Comparison of ENCODE assay signal across 27 cellular contexts in genomic region chr15:52421029-52421428, GRCh38.
A peak's percentile ranks its signal among the peaks of the same experiment; 100 is the strongest.
DNase-seq lines count a peak whose midpoint lies in the region; ATAC-seq, FAIRE-seq and TF ChIP-seq lines count a peak whose summit lies in the region.
"Had no signal": no experiment of that assay in that cellular context is flagged by ENCODE, and none has a peak within 500 bp of the region (broad histone marks: within the 10 kb centered on the region; RNA-seq: fewer than 3 reads in every experiment).

No MANE protein-coding gene starts in this region.

- H3K9me2 ChIP-seq in PC-3 (replicated peaks; ENCODE audit: low read length): no peaks in the 10 kb centered on the region

- peak; percentile 78 for ATAC-seq in GM18502 (IDR thresholded peaks at IDR 0.05; ENCODE audit: poor library complexity, unreplicated experiment)
- ATAC-seq in GM21786 (IDR thresholded peaks at IDR 0.05; ENCODE audit: unreplicated experiment): peak; percentile 68
- peak; percentile 53 for ATAC-seq in HG03342 (IDR thresholded peaks at IDR 0.05; ENCODE audit: unreplicated experiment)
- ATAC-seq in GM12878: peak; percentile 93
- no peak for ATAC-seq in PC-3
- no peak for ATAC-seq in GM21423 (IDR thresholded peaks at IDR 0.05; ENCODE audit: unreplicated experiment)
- no peak for ATAC-seq in GM18870 (IDR thresholded peaks at IDR 0.05; ENCODE audit: unreplicated experiment)
- ATAC-seq: left lobe of liver, right lobe of liver had no signal

- TF ChIP-seq RAD21 in GM12878 (IDR thresholded peaks at IDR 0.05; ENCODE audit: insufficient read depth, low read depth, low read length): no peak

- H3K9me3 Mint-ChIP-seq in mesothelial cell of epicardium: peaks cover 4% of the 10 kb centered on the region
- H3K9me3 Mint-ChIP-seq: activated CD4-positive, alpha-beta memory T cell treated with anti-CD3 and anti-CD28 coated beads, Interleukin-2, amount 10 ng/mL, durations not matched to agents 7 days and 5 days; nephron had no signal

- H3K4me3 ChIP-seq in GM12878 (no peak overlapping the region), PC-3 (ENCODE audit: low read length) (no peak overlapping the region)
- H3K4me3 ChIP-seq: BLaER1, coronary artery, right lobe of liver, uterus had no signal

- WGBS in GM12878 (ENCODE audit: insufficient coverage, insufficient replicate concordance, low lambda C conversion rate, missing lambda C conversion rate): 30% methylated on average over 3 of the region's 3 CpGs

- H3K36me3 Mint-ChIP-seq in mesothelial cell of epicardium: no peaks in the 10 kb centered on the region

- no peak for TF ChIP-seq CTCF in GM12878 (IDR thresholded peaks at IDR 0.05 in 2 of 3, conservative IDR thresholded peaks at IDR 0.05 in 1 of 3; ENCODE audit: control insufficient read depth in 2 of 3, extremely low read depth in 1 of 3, insufficient read depth in 1 of 3, low read depth in 3 of 3, low read length in 3 of 3)
- no peak for TF ChIP-seq CTCF in PC-3 (conservative IDR thresholded peaks at IDR 0.05; ENCODE audit: low read depth, low read length)
- TF ChIP-seq CTCF in mesothelial cell of epicardium (IDR thresholded peaks at IDR 0.05; ENCODE audit: unreplicated experiment): no peak

- SMC1A ChIA-PET in GM12878 (lab: Charles Lee; ENCODE audit: uncharacterized antibody, unreplicated experiment): interaction anchor here (0.9 to 1.9 kb wide), 8 partner anchors 8 to 314 kb away, joined by 3 to 8 read pairs (median 5); no protein-coding TSS in a partner anchor

- H3K27me3 ChIP-seq in GM12878 (replicated peaks in 1 of 2; ENCODE audit: control insufficient read depth in 2 of 2, insufficient read depth in 2 of 2, low read length in 1 of 2) (no peaks in the 10 kb centered on the region), PC-3 (ENCODE audit: low read length) (no peaks in the 10 kb centered on the region)
- H3K27me3 ChIP-seq: BLaER1, right lobe of liver, uterus had no signal

- no peaks in the 10 kb centered on the region for H3K27me3 Mint-ChIP-seq in mesothelial cell of epicardium (ENCODE audit: low read depth)
- H3K27me3 Mint-ChIP-seq: activated CD4-positive, alpha-beta memory T cell treated with anti-CD3 and anti-CD28 coated beads, Interleukin-2, amount 10 ng/mL, durations not matched to agents 7 days and 5 days had no signal

- H3K9ac ChIP-seq in GM12878 (ENCODE audit: control insufficient read depth, insufficient read depth, low read length) (no peak overlapping the region), PC-3 (ENCODE audit: low read length) (no peak overlapping the region)
- H3K9ac ChIP-seq: BLaER1, parathyroid adenoma had no signal

- no peak for TF ChIP-seq EP300 in GM12878 (IDR thresholded peaks at IDR 0.05; ENCODE audit: borderline replicate concordance in 1 of 2, control insufficient read depth in 1 of 2, low read depth in 2 of 2, low read length in 2 of 2)

- no TSS peak for BruUV-seq in GM12878 (replicated peaks; lab: Mats Ljungman, UMichigan)
- no TSS peak for BruUV-seq in PC-3 (replicated peaks; lab: Mats Ljungman, UMichigan)

- no peak overlapping the region for H3K4me3 Mint-ChIP-seq in mesothelial cell of epicardium
- H3K4me3 Mint-ChIP-seq: activated CD4-positive, alpha-beta memory T cell treated with anti-CD3 and anti-CD28 coated beads, Interleukin-2, amount 10 ng/mL, durations not matched to agents 7 days and 5 days; nephron had no signal

- no peaks in the 10 kb centered on the region; a peak in 1 of 4 replicates for H3K36me3 ChIP-seq in GM12878 (ENCODE audit: control insufficient read depth in 2 of 2, insufficient read depth in 2 of 2, low read length in 1 of 2)
- H3K36me3 ChIP-seq in PC-3 (ENCODE audit: low read depth, low read length): no peaks in the 10 kb centered on the region
- H3K36me3 ChIP-seq: right lobe of liver, uterus had no signal

- DNase-seq in GM12878 (ENCODE audit: low read depth, low spot score) (no peak), PC-3 (no peak), mesothelial cell of epicardium (ENCODE audit: low spot score in 2 of 2, unreplicated experiment in 2 of 2) (no peak)
- DNase-seq: activated CD4-positive, alpha-beta memory T cell treated with anti-CD3 and anti-CD28 coated beads, Interleukin-2, amount 10 ng/mL, durations not matched to agents 7 days and 5 days; activated naive CD4-positive, alpha-beta T cell treated with Interleukin-2 at 50 U/mL for 16 hours; amniotic stem cell; GOT3; NCI-H1105 treated with DMSO at 0.1 percent for 48 hours; NCI-H2081 treated with DMSO at 0.1 percent for 48 hours; right lobe of liver; stimulated activated CD4-positive, alpha-beta T cell treated with anti-CD3 and anti-CD28 coated beads, Interleukin-15, amount 100 ng/mL, for 24 hours; T-helper 9 cell; uterus had no signal

- H3F3A ChIP-seq in PC-3 (ENCODE audit: low read length, unreplicated experiment): no peaks in the 10 kb centered on the region

- RAD21 ChIA-PET in GM12878 (lab: Charles Lee; ENCODE audit: unreplicated experiment): no interaction called here

- POLR2A ChIA-PET in GM12878 (lab: Charles Lee): no interaction called here
- POLR2A ChIA-PET in PC-3 (lab: Charles Lee; ENCODE audit: unreplicated experiment): no interaction called here

- TF ChIP-seq POLR2A in GM12878 (IDR thresholded peaks at IDR 0.05; ENCODE audit: low read depth, low read length): no peak

- H4K20me1 ChIP-seq in GM12878 (ENCODE audit: control insufficient read depth, insufficient read depth): no peaks in the 10 kb centered on the region
- no peaks in the 10 kb centered on the region for H4K20me1 ChIP-seq in PC-3 (ENCODE audit: low read length)
- H4K20me1 ChIP-seq: BLaER1 had no signal

- in situ Hi-C loops in GM12878 (cut with MboI): no loop called here

- H3K27ac Mint-ChIP-seq in mesothelial cell of epicardium: no peak overlapping the region
- H3K27ac Mint-ChIP-seq: activated CD4-positive, alpha-beta memory T cell treated with anti-CD3 and anti-CD28 coated beads, Interleukin-2, amount 10 ng/mL, durations not matched to agents 7 days and 5 days; nephron had no signal

- H3K4me1 ChIP-seq in GM12878 (ENCODE audit: control insufficient read depth, insufficient read depth, low read length): no peaks in the 10 kb centered on the region
- H3K4me1 ChIP-seq in PC-3 (ENCODE audit: insufficient read depth, low read length): no peaks in the 10 kb centered on the region
- H3K4me1 ChIP-seq: right lobe of liver, uterus had no signal

- H3K79me2 ChIP-seq in GM12878 (ENCODE audit: control insufficient read depth, insufficient read depth, low read length) (no peaks in the 10 kb centered on the region), PC-3 (ENCODE audit: low read length) (no peaks in the 10 kb centered on the region)

- H3K27ac ChIP-seq in GM12878 (ENCODE audit: control insufficient read depth, insufficient read depth) (no peak overlapping the region), PC-3 (ENCODE audit: low read length) (no peak overlapping the region)
- H3K27ac ChIP-seq: BLaER1, coronary artery, parathyroid adenoma, right lobe of liver, RWPE1, uterus had no signal

- FAIRE-seq in GM12878 (lab: Jason Lieb, UNC): no peak
- FAIRE-seq: bronchial epithelial cell, endometrium, HTR-8/SVneo had no signal

- H3K4me2 ChIP-seq in GM12878 (ENCODE audit: control insufficient read depth, insufficient read depth) (no peak overlapping the region), PC-3 (ENCODE audit: low read length) (no peak overlapping the region)
- H3K4me2 ChIP-seq: BLaER1 had no signal

- H3K9me3 ChIP-seq in GM12878 (replicated peaks; ENCODE audit: control insufficient read depth, insufficient read depth, low read length) (no peaks in the 10 kb centered on the region), PC-3 (ENCODE audit: low read length) (no peaks in the 10 kb centered on the region)
- H3K9me3 ChIP-seq: BLaER1, right lobe of liver, uterus had no signal

- CTCF ChIA-PET in GM12878 (lab: Yijun Ruan, JAX): interaction anchor here (0.6 to 1.3 kb wide), 6 partner anchors 8 to 213 kb away, joined by 3 to 5 read pairs (median 3); no protein-coding TSS in a partner anchor
- CTCF ChIA-PET in PC-3 (lab: Charles Lee): no interaction called here

- H3K4me1 Mint-ChIP-seq in mesothelial cell of epicardium: peaks cover 18% of the 10 kb centered on the region

- intact Hi-C loops in GM12878 (cut with micrococcal nuclease; ENCODE audit: unreplicated experiment): no loop called here
- intact Hi-C loops in PC-3 (cut with micrococcal nuclease): no loop called here

- H2AFZ ChIP-seq in GM12878 (ENCODE audit: control insufficient read depth, low read depth, low read length) (no peak overlapping the region), PC-3 (ENCODE audit: low read length) (no peak overlapping the region)
- H2AFZ ChIP-seq: parathyroid adenoma had no signal

TF ChIP-seq in GM12878, 131 proteins besides CTCF, POLR2A, EP300 and RAD21:
- peak; percentile 75 for TF ChIP-seq PAX5 (IDR thresholded peaks at IDR 0.05; ENCODE audit: borderline replicate concordance, low read depth, low read length)
- TF ChIP-seq REST (IDR thresholded peaks at IDR 0.05; ENCODE audit: low read depth, low read length): peak; percentile 37; the same call in 1 of the 2 replicates
- peak; percentile 57 for TF ChIP-seq RUNX3 (IDR thresholded peaks at IDR 0.05; ENCODE audit: low read length)
- no peak for TF ChIP-seq HDGF (IDR thresholded peaks at IDR 0.05)

Comparison
In these comparisons a context has a peak if more than half of its experiments do, and no peak if none do; other contexts are left out.
1. ATAC-seq: peak in GM18502 (single experiment), GM21786 (single experiment), HG03342 (single experiment) and GM12878 (single experiment); none in PC-3 (single experiment), GM21423 (single experiment) and GM18870 (single experiment).